In genomic region chr1:243601720-243602119, GRCh38 we compare ENCODE assay signal across 29 cellular contexts.
"Had no signal": no experiment of that assay in that cellular context is flagged by ENCODE, and none has a peak within 500 bp of the region (broad histone marks: within the 10 kb centered on the region; RNA-seq: fewer than 3 reads in every experiment).

No MANE protein-coding gene starts in this region.

- H3K36me3 ChIP-seq: lower lobe of right lung, neural progenitor cell, neutrophil, ovary, right atrium auricular region, right lobe of liver had no signal

- H3K4me3 ChIP-seq: left lung, lower lobe of right lung, neural progenitor cell, ovary, right atrium auricular region, right lobe of liver, smooth muscle cell, testis, thyroid gland, transverse colon, upper lobe of left lung, vagina had no signal

- ATAC-seq: left colon; left lung; lower lobe of right lung; naive thymus-derived CD8-positive, alpha-beta T cell; right lobe of liver; stimulated activated memory B cell treated with anti-CD40 and anti-IgM and Interleukin-4, amounts not matched to agents 10 μg/mL and 1 μg/mL and 100 μg/mL, for 72 hours; stimulated activated naive CD8-positive, alpha-beta T cell treated with anti-CD3 and anti-CD28 coated beads, Interleukin-15, amount 100 ng/mL, for 72 hours had no signal

- H3K4me3 Mint-ChIP-seq: immature natural killer cell; naive thymus-derived CD8-positive, alpha-beta T cell; nephron; neural progenitor cell; stimulated activated memory B cell treated with anti-CD40 and anti-IgM and Interleukin-4, amounts not matched to agents 10 μg/mL and 1 μg/mL and 100 μg/mL, for 72 hours; stimulated activated naive CD8-positive, alpha-beta T cell treated with anti-CD3 and anti-CD28 coated beads, Interleukin-15, amount 100 ng/mL, for 72 hours had no signal

- H3K27me3 ChIP-seq: left lung, neural progenitor cell, neutrophil, ovary, right atrium auricular region, right lobe of liver, testis, thyroid gland, transverse colon, upper lobe of left lung, vagina had no signal

- H3K4me1 Mint-ChIP-seq: nephron, neural progenitor cell had no signal

- H3K27me3 Mint-ChIP-seq: naive thymus-derived CD8-positive, alpha-beta T cell; progenitor cell of endocrine pancreas; stimulated activated memory B cell treated with anti-CD40 and anti-IgM and Interleukin-4, amounts not matched to agents 10 μg/mL and 1 μg/mL and 100 μg/mL, for 72 hours; stimulated activated naive CD8-positive, alpha-beta T cell treated with anti-CD3 and anti-CD28 coated beads, Interleukin-15, amount 100 ng/mL, for 72 hours had no signal

- H3K9ac ChIP-seq: neural progenitor cell had no signal

- H3K27ac Mint-ChIP-seq: naive thymus-derived CD8-positive, alpha-beta T cell; nephron; neural progenitor cell; progenitor cell of endocrine pancreas; stimulated activated memory B cell treated with anti-CD40 and anti-IgM and Interleukin-4, amounts not matched to agents 10 μg/mL and 1 μg/mL and 100 μg/mL, for 72 hours; stimulated activated naive CD8-positive, alpha-beta T cell treated with anti-CD3 and anti-CD28 coated beads, Interleukin-15, amount 100 ng/mL, for 72 hours had no signal

- DNase-seq: immature natural killer cell; kidney; left colon; left lung; lower lobe of right lung; mammary epithelial cell; mesenchymal stem cell; naive thymus-derived CD8-positive, alpha-beta T cell; occipital lobe; ovary; right lobe of liver; stimulated activated CD4-positive, alpha-beta T cell treated with anti-CD3 and anti-CD28 coated beads, Interleukin-1b, Interleukin-23, amount 100 ng/mL, for 48 hours; stimulated activated CD4-positive, alpha-beta T cell treated with anti-CD3 and anti-CD28 coated beads, Interleukin-2, amount 100 ng/mL, for 48 hours; stimulated activated CD4-positive, alpha-beta T cell treated with anti-CD3 and anti-CD28 coated beads, Interleukin-4, amount 100 ng/mL, for 4 hours; stimulated activated CD8-positive, alpha-beta memory T cell treated with anti-CD3 and anti-CD28 coated beads, Interleukin-4, amount 100 ng/mL, for 48 hours; stimulated activated naive CD4-positive, alpha-beta T cell treated with Interleukin-2 at 50 U/mL for 16 hours; stimulated activated naive CD8-positive, alpha-beta T cell treated with anti-CD3 and anti-CD28 coated beads, Interleukin-15, amount 100 ng/mL, for 72 hours; testis; thyroid gland; transverse colon; upper lobe of left lung had no signal

- H3K9me3 ChIP-seq: neutrophil, ovary, right lobe of liver, testis, thyroid gland, vagina had no signal

- H3K4me1 ChIP-seq: left lung, lower lobe of right lung, neural progenitor cell, right atrium auricular region, right lobe of liver, testis, transverse colon, vagina had no signal

- H3K4me2 ChIP-seq: neural progenitor cell, smooth muscle cell had no signal

- H3K27ac ChIP-seq: left lung, lower lobe of right lung, neural progenitor cell, neutrophil, ovary, right atrium auricular region, right lobe of liver, testis, thyroid gland, transverse colon, upper lobe of left lung, vagina had no signal

- H2AFZ ChIP-seq: neural progenitor cell had no signal
